Comparison of ENCODE assay signal across 2 cellular contexts in genomic region chr11:130525307-130525706, GRCh38.
A peak's percentile ranks its signal among the peaks of the same experiment; 100 is the strongest.
TF ChIP-seq lines count a peak whose summit lies in the region.

No MANE protein-coding gene starts in this region.

TF ChIP-seq in Ishikawa, 13 proteins besides CTCF, POLR2A, EP300 and RAD21 (continued from another document):
- TF ChIP-seq NFIC (IDR thresholded peaks at IDR 0.05) (no peak), EGR1 (IDR thresholded peaks at IDR 0.05) (no peak), USF1 (IDR thresholded peaks at IDR 0.05) (0 out of 2 replicates have a peak, but pooled peaks have one; percentile 34), CREB1 (IDR thresholded peaks at IDR 0.05; ENCODE audit: low read depth) (no peak), REST (IDR thresholded peaks at IDR 0.05; ENCODE audit: low read depth) (no peak)

TF ChIP-seq in H1, 55 proteins besides CTCF, POLR2A, EP300 and RAD21:
- TF ChIP-seq E2F6 (IDR thresholded peaks at IDR 0.05) (peak; percentile 42; the same call in 1 of the 2 replicates), SRF (IDR thresholded peaks at IDR 0.05; ENCODE audit: low read depth, low read length) (no peak)
